Comparison of ENCODE assay signal across 15 cellular contexts in genomic region chr16:23608194-23608593, GRCh38. TPM values are rescaled to one million over a fixed set of nuclear protein-coding genes. Genes with fewer than 3 reads are reported as not detected.
DNase-seq lines count a peak whose midpoint lies in the region; ATAC-seq and TF ChIP-seq lines count a peak whose summit lies in the region.
"Had no signal": no experiment of that assay in that cellular context is flagged by ENCODE, and none has a peak within 500 bp of the region (broad histone marks: within the 10 kb centered on the region; RNA-seq: fewer than 3 reads in every experiment).

No MANE protein-coding gene starts in this region.

- H3K4me3 ChIP-seq in fibroblast of lung (replicated peaks in 1 of 4; ENCODE audit: control extremely low read depth in 1 of 4, insufficient read depth in 1 of 4, low read depth in 3 of 4, low read length in 4 of 4): no peak overlapping the region
- no peak overlapping the region for H3K4me3 ChIP-seq in colonic mucosa
- H3K4me3 ChIP-seq: adrenal gland, HAP-1, skin epidermis had no signal

- H3K9ac ChIP-seq in fibroblast of lung (ENCODE audit: insufficient read depth, low read length): no peak overlapping the region
- H3K9ac ChIP-seq in colonic mucosa (ENCODE audit: low read depth in 2 of 2, low read length in 2 of 2): no peak overlapping the region

- no peaks in the 10 kb centered on the region for H3K9me3 ChIP-seq in fibroblast of lung (ENCODE audit: control insufficient read depth, insufficient read depth, low read depth, low read length)
- H3K9me3 ChIP-seq in colonic mucosa: no peaks in the 10 kb centered on the region
- H3K9me3 ChIP-seq: adrenal gland, HAP-1 had no signal

- no peaks in the 10 kb centered on the region for H3K27me3 ChIP-seq in fibroblast of lung (ENCODE audit: control insufficient read depth, insufficient read depth, low read length)
- no peaks in the 10 kb centered on the region for H3K27me3 ChIP-seq in colonic mucosa
- H3K27me3 ChIP-seq: adrenal gland had no signal

- no peaks in the 10 kb centered on the region for H3K79me2 ChIP-seq in fibroblast of lung (ENCODE audit: control insufficient read depth, insufficient read depth, low read length)

- no peaks in the 10 kb centered on the region for H3K4me1 ChIP-seq in fibroblast of lung (ENCODE audit: control insufficient read depth, extremely low read depth, insufficient read depth, low read length)
- H3K4me1 ChIP-seq in colonic mucosa: no peaks in the 10 kb centered on the region
- H3K4me1 ChIP-seq: adrenal gland, HAP-1 had no signal

- peak; percentile 21 for DNase-seq in HK-2 (ENCODE audit: unreplicated experiment)
- peak; percentile 27 to 66 for DNase-seq in fibroblast of lung (ENCODE audit: low read depth in 2 of 2)
- peak; percentile 40 for DNase-seq in renal cortical epithelial cell (ENCODE audit: low read depth)
- DNase-seq in colonic mucosa: no peak
- no peak for DNase-seq in activated CD4-positive, alpha-beta T cell treated with anti-CD3 and anti-CD28 coated beads, Interleukin-2, amount 50 U/mL, for 4 hours
- DNase-seq: activated T-cell treated with anti-CD3 and anti-CD28 coated beads, Interleukin-2, amount 50 U/mL, for 1 hour; adrenal gland; head of caudate nucleus; left colon; MV-4-11; NCI-H2171 had no signal

- H3K27ac ChIP-seq in fibroblast of lung (ENCODE audit: insufficient read depth, low read length) (no peak overlapping the region), colonic mucosa (no peak overlapping the region)
- H3K27ac ChIP-seq: adrenal gland had no signal

- no peaks in the 10 kb centered on the region for H4K20me1 ChIP-seq in fibroblast of lung (ENCODE audit: control insufficient read depth, extremely low read depth, insufficient read depth, low read length)

- no peak overlapping the region for H2AFZ ChIP-seq in fibroblast of lung (ENCODE audit: low read length)

- H3K36me3 ChIP-seq in fibroblast of lung (ENCODE audit: control insufficient read depth, insufficient read depth, low read length) (peaks cover 2% of the 10 kb centered on the region), colonic mucosa (no peaks in the 10 kb centered on the region)

- ATAC-seq in SK-N-SH treated with all-trans-retinoic acid at 6 μM for 48 hours: peak; percentile 48; the same call in 2 of the 3 replicates
- no peak for ATAC-seq in GM18867 (IDR thresholded peaks at IDR 0.05; ENCODE audit: unreplicated experiment)
- ATAC-seq: left colon had no signal

- no peak overlapping the region for H3K4me2 ChIP-seq in fibroblast of lung (ENCODE audit: extremely low read depth, insufficient read depth, low read length)

- intact Hi-C loops in colonic mucosa (cut with DNase I): no loop called here

- TF ChIP-seq CTCF in fibroblast of lung (conservative IDR thresholded peaks at IDR 0.05 in 1 of 2, IDR thresholded peaks at IDR 0.05 in 1 of 2; ENCODE audit: low read depth in 1 of 2, low read length in 2 of 2) (no peak), colonic mucosa (IDR thresholded peaks at IDR 0.05) (no peak)

TF ChIP-seq in SK-N-SH treated with all-trans-retinoic acid at 6 μM for 48 hours, 23 proteins besides CTCF, POLR2A, EP300 and RAD21:
- TF ChIP-seq, protein P1, sequence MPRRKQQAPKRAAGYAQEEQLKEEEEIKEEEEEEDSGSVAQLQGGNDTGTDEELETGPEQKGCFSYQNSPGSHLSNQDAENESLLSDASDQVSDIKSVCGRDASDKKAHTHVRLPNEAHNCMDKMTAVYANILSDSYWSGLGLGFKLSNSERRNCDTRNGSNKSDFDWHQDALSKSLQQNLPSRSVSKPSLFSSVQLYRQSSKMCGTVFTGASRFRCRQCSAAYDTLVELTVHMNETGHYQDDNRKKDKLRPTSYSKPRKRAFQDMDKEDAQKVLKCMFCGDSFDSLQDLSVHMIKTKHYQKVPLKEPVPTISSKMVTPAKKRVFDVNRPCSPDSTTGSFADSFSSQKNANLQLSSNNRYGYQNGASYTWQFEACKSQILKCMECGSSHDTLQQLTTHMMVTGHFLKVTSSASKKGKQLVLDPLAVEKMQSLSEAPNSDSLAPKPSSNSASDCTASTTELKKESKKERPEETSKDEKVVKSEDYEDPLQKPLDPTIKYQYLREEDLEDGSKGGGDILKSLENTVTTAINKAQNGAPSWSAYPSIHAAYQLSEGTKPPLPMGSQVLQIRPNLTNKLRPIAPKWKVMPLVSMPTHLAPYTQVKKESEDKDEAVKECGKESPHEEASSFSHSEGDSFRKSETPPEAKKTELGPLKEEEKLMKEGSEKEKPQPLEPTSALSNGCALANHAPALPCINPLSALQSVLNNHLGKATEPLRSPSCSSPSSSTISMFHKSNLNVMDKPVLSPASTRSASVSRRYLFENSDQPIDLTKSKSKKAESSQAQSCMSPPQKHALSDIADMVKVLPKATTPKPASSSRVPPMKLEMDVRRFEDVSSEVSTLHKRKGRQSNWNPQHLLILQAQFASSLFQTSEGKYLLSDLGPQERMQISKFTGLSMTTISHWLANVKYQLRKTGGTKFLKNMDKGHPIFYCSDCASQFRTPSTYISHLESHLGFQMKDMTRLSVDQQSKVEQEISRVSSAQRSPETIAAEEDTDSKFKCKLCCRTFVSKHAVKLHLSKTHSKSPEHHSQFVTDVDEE (CRISPR knock-in tag; IDR thresholded peaks at IDR 0.05): no peak
- TF ChIP-seq ZNF565 (CRISPR knock-in tag; conservative IDR thresholded peaks at IDR 0.05; ENCODE audit: low read depth): no peak
- no peak for TF ChIP-seq ZNF70 (CRISPR knock-in tag; IDR thresholded peaks at IDR 0.05)
- TF ChIP-seq ARNTL (CRISPR knock-in tag; IDR thresholded peaks at IDR 0.05; ENCODE audit: borderline replicate concordance, low read depth): no peak
- no peak for TF ChIP-seq ZFP3 (CRISPR knock-in tag; IDR thresholded peaks at IDR 0.05)
- TF ChIP-seq ESRRG (CRISPR knock-in tag; IDR thresholded peaks at IDR 0.05): no peak
- no peak for TF ChIP-seq ZNF8 (CRISPR knock-in tag; IDR thresholded peaks at IDR 0.05)
- no peak for TF ChIP-seq POU6F1 (CRISPR knock-in tag; IDR thresholded peaks at IDR 0.05; ENCODE audit: borderline replicate concordance, low read depth)
- no peak for TF ChIP-seq OSR1 (CRISPR knock-in tag; IDR thresholded peaks at IDR 0.05)
- no peak for TF ChIP-seq RARB (CRISPR knock-in tag; IDR thresholded peaks at IDR 0.05)
- TF ChIP-seq ISL1 (CRISPR knock-in tag; IDR thresholded peaks at IDR 0.05): no peak
- no peak for TF ChIP-seq SNAI2 (CRISPR knock-in tag; IDR thresholded peaks at IDR 0.05)
- TF ChIP-seq, protein P2, sequence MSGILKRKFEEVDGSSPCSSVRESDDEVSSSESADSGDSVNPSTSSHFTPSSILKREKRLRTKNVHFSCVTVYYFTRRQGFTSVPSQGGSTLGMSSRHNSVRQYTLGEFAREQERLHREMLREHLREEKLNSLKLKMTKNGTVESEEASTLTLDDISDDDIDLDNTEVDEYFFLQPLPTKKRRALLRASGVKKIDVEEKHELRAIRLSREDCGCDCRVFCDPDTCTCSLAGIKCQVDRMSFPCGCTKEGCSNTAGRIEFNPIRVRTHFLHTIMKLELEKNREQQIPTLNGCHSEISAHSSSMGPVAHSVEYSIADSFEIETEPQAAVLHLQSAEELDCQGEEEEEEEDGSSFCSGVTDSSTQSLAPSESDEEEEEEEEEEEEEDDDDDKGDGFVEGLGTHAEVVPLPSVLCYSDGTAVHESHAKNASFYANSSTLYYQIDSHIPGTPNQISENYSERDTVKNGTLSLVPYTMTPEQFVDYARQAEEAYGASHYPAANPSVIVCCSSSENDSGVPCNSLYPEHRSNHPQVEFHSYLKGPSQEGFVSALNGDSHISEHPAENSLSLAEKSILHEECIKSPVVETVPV (CRISPR knock-in tag; IDR thresholded peaks at IDR 0.05): no peak
TF ChIP-seq in SK-N-SH treated with all-trans-retinoic acid at 6 μM for 48 hours: peak in this region for 0.

RNA-seq across cellular contexts. Expression of gene NDUFAB1, which starts 12.1 kb away (rescaled TPM):
- total RNA-seq in fibroblast of lung (76.3 and 98.4 TPM in 2 replicates), renal cortical epithelial cell (22.2 and 43.6 TPM in 2 replicates), colonic mucosa (100 to 1,000 TPM; 136 to 212 TPM)
- polyA plus RNA-seq in fibroblast of lung: 105 and 127 TPM in 2 replicates
- polyA plus RNA-seq in fibroblast of lung (2012): 100 and 125 TPM in 2 replicates
- polyA minus RNA-seq in fibroblast of lung (ENCODE audit: low replicate concordance): 10.0 and 11.0 TPM in 2 replicates

RNA-seq across cellular contexts. Expression of gene PALB2, which starts 32.9 kb away (rescaled TPM):
- total RNA-seq in fibroblast of lung (8.1 and 9.2 TPM in 2 replicates), renal cortical epithelial cell (12.5 and 15.4 TPM in 2 replicates), colonic mucosa (10 to 100 TPM in 1 of 2 donors, 1 to 10 TPM in 1; 8.2 to 13.3 TPM)
- polyA plus RNA-seq in fibroblast of lung: 7.7 and 7.9 TPM in 2 replicates
- polyA plus RNA-seq in fibroblast of lung (2012): 7.5 and 7.7 TPM in 2 replicates
- polyA minus RNA-seq in fibroblast of lung (ENCODE audit: low replicate concordance): 3.7 and 8.5 TPM in 2 replicates

RNA-seq across cellular contexts. Expression of gene DCTN5, which starts 33.1 kb away (rescaled TPM):
- total RNA-seq in fibroblast of lung (28.8 and 39.6 TPM in 2 replicates), renal cortical epithelial cell (64.8 and 123 TPM in 2 replicates), colonic mucosa (10 to 100 TPM; 61.5 to 62.1 TPM)
- polyA plus RNA-seq in fibroblast of lung: 96.7 and 118 TPM in 2 replicates
- polyA plus RNA-seq in fibroblast of lung (2012): 46.6 and 64.5 TPM in 2 replicates
- 76.8 and 129 TPM in 2 replicates for polyA minus RNA-seq in fibroblast of lung (ENCODE audit: low replicate concordance)

RNA-seq across cellular contexts. Expression of gene UBFD1, which starts 50.7 kb away (rescaled TPM):
- total RNA-seq in fibroblast of lung: 68.8 and 101 TPM in 2 replicates
- 59.6 and 66.6 TPM in 2 replicates for polyA plus RNA-seq in fibroblast of lung
- polyA plus RNA-seq in fibroblast of lung (2012): 38.4 and 43.3 TPM in 2 replicates
- 53.4 and 64.7 TPM in 2 replicates for polyA minus RNA-seq in fibroblast of lung (ENCODE audit: low replicate concordance)
- total RNA-seq in renal cortical epithelial cell: 107 and 193 TPM in 2 replicates
- 10 to 100 TPM; 32.4 to 62.4 TPM for total RNA-seq in colonic mucosa

RNA-seq across cellular contexts. Expression of gene EARS2, which starts 51.0 kb away (rescaled TPM):
- total RNA-seq in fibroblast of lung: 28.2 and 40.3 TPM in 2 replicates
- polyA plus RNA-seq in fibroblast of lung: 27.3 and 31.7 TPM in 2 replicates
- 21.7 and 23.4 TPM in 2 replicates for polyA plus RNA-seq in fibroblast of lung (2012)
- polyA minus RNA-seq in fibroblast of lung (ENCODE audit: low replicate concordance): 47.8 and 89.8 TPM in 2 replicates
- total RNA-seq in renal cortical epithelial cell: 37.2 and 45.3 TPM in 2 replicates
- total RNA-seq in colonic mucosa: 10 to 100 TPM; 12.3 to 28.7 TPM

Comparison
In these comparisons a context has a peak if more than half of its experiments do, and no peak if none do; other contexts are left out.
1. DNase-seq: peak in HK-2 (single experiment), fibroblast of lung (2 of 2) and renal cortical epithelial cell (single experiment); none in colonic mucosa (single experiment) and activated CD4-positive, alpha-beta T cell treated with anti-CD3 and anti-CD28 coated beads, Interleukin-2, amount 50 U/mL, for 4 hours (0 of 2).